8 cellular contexts compared by ENCODE assay signal in the genomic region with DNA sequence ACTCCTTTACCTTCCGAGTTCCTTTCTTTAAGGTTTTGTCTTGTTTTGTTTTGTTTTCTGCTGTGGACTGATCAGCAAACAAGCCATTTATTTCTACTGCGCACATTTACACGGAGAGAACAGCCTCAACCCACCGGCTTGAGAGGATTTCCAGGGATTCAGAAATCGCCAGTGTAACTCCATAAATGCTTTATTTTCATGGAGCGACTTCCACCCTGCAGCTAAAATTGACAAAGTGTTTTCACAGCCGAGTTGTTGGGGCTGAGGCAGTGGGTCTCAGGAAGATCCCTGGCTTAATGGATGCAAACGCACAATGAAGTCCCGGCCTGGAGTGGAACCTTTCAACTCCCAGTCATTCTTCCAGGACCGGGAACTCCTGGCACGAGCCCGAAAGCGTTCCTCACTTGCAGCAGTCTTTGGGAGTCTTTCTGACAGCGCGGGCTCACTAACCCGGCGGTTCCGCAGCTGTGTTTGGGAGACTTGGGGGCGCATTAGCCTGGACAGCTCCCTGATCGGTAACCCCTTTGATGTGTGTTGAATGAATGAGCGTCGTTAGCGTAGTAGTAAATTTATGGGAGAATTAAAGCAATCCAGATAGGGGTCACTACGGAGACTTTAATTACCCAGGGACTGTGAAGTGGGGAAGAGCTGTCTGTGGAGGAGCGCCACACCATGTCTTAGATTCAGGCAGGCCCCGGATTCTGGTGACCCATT. TPM values are rescaled to one million over a fixed set of nuclear protein-coding genes. Genes with fewer than 3 reads are reported as not detected.
DNase-seq lines count a peak whose midpoint lies in the region; ATAC-seq, FAIRE-seq and TF ChIP-seq lines count a peak whose summit lies in the region.

No MANE protein-coding gene starts in this region.

- TF ChIP-seq CTCF in K562 (IDR thresholded peaks at IDR 0.05 in 2 of 3, conservative IDR thresholded peaks at IDR 0.05 in 1 of 3; ENCODE audit: insufficient read depth in 2 of 3, low read depth in 1 of 3, low read length in 3 of 3) = no peak

- H3K27ac ChIP-seq in K562 (ENCODE audit: extremely low read depth, low read depth, low read length) (no peak overlapping the region), stomach smooth muscle (ENCODE audit: low read length) (no peak overlapping the region)

- H3K4me2 ChIP-seq in K562 (ENCODE audit: insufficient read depth, low read length) = peak overlapping the region; percentile 38

- H3K9ac ChIP-seq in ES-I3 (ENCODE audit: low read depth, low read length) (peak overlapping the region; percentile 76; the same call in 1 of the 2 replicates), K562 (ENCODE audit: insufficient read depth in 1 of 2, low read depth in 2 of 2, low read length in 2 of 2) (peak overlapping the region in 1 of 2 experiments; percentile 59; a peak in 1 of 4 replicates), stomach smooth muscle (ENCODE audit: low read length in 2 of 2) (peak overlapping the region in 1 of 2 donors; percentile 29)

- H4K20me1 ChIP-seq in K562 (replicated peaks; ENCODE audit: control insufficient read depth, insufficient read depth, low read length) = 0 out of 2 replicates have a peak, but pooled peaks cover 3% of the 10 kb centered on the region

- TF ChIP-seq EP300 in K562 (IDR thresholded peaks at IDR 0.05; ENCODE audit: low read length) = no peak

- in situ Hi-C loops in K562 (cut with MboI) = no loop called here

- H3K36me3 ChIP-seq in ES-I3 (ENCODE audit: insufficient read depth, low read length) = no peaks in the 10 kb centered on the region
- no peaks in the 10 kb centered on the region for H3K36me3 ChIP-seq in K562 (ENCODE audit: control insufficient read depth, insufficient read depth, low read length)
- no peaks in the 10 kb centered on the region for H3K36me3 ChIP-seq in stomach smooth muscle (ENCODE audit: control insufficient read depth in 2 of 2, insufficient read depth in 2 of 2, low read length in 2 of 2)

- intact Hi-C loops in K562 (cut with micrococcal nuclease) = no loop called here

- no TSS peak for BruUV-seq in K562 (replicated peaks; lab: Mats Ljungman, UMichigan)

- peak overlapping the region; percentile 75 for H2AFZ ChIP-seq in K562 (ENCODE audit: low read depth, low read length)

- H3K27me3 ChIP-seq in K562 (ENCODE audit: control insufficient read depth in 2 of 2, insufficient read depth in 2 of 2, low read length in 2 of 2) (peaks cover 2 to 29% of the 10 kb centered on the region in 2 experiments; a peak in 3 of 5 replicates), stomach smooth muscle (ENCODE audit: control insufficient read depth in 1 of 2, insufficient read depth in 2 of 2, low read length in 2 of 2) (peaks cover 34 to 38% of the 10 kb centered on the region in 2 donors)

- H3K9me3 ChIP-seq in ES-I3 (ENCODE audit: control insufficient read depth, insufficient read depth, low read length) (no peaks in the 10 kb centered on the region), K562 (replicated peaks; ENCODE audit: control insufficient read depth, insufficient read depth, low read depth, low read length) (no peaks in the 10 kb centered on the region), stomach smooth muscle (ENCODE audit: control insufficient read depth in 2 of 2, low read length in 2 of 2) (no peaks in the 10 kb centered on the region)

- POLR2A ChIA-PET in K562 (lab: Yijun Ruan, JAX) = no interaction called here

- FAIRE-seq in K562 (lab: Jason Lieb, UNC) = no peak

- peak; percentile 16 for ATAC-seq in HG03442 (IDR thresholded peaks at IDR 0.05; ENCODE audit: unreplicated experiment)
- ATAC-seq in K562 = no peak; the same call in 2 of the 3 replicates
- no peak for ATAC-seq in HG03565 (IDR thresholded peaks at IDR 0.05; ENCODE audit: unreplicated experiment)

- CTCF ChIA-PET in K562 (lab: Yijun Ruan, JAX; ENCODE audit: low intra/inter-chr PET ratio) = interaction anchor here (0.6 kb wide), 1 partner anchor 182 kb away, joined by 3 read pairs; no protein-coding TSS in a partner anchor

- WGBS in K562 (ENCODE audit: insufficient coverage, low coverage, missing lambda C conversion rate) = 44% methylated on average over 26 of the region's 26 CpGs

- no peak for TF ChIP-seq POLR2A in K562 (conservative IDR thresholded peaks at IDR 0.05)

- H3K79me2 ChIP-seq in K562 (ENCODE audit: control insufficient read depth, insufficient read depth, low read length) = no peaks in the 10 kb centered on the region

- H3K9me1 ChIP-seq in K562 (ENCODE audit: control insufficient read depth, insufficient read depth, low read length) = no peaks in the 10 kb centered on the region

- no peak for TF ChIP-seq RAD21 in K562 (CRISPR knock-in tag; conservative IDR thresholded peaks at IDR 0.05 in 1 of 2, IDR thresholded peaks at IDR 0.05 in 1 of 2)

- peak in 1 of 4 experiments; percentile 3 for DNase-seq in K562 (ENCODE audit: extremely low read depth in 1 of 4, low spot score in 3 of 4)
- peak; percentile 16 for DNase-seq in kidney tubule cell (ENCODE audit: low spot score)
- DNase-seq in dedifferentiated amniotic fluid mesenchymal stem cell (ENCODE audit: extremely low spot score) = no peak
- DNase-seq in NAMALWA (ENCODE audit: low spot score) = no peak

- H3K4me1 ChIP-seq in ES-I3 (ENCODE audit: insufficient read depth, low read length) (peaks cover 3% of the 10 kb centered on the region; the same call in 1 of the 2 replicates), K562 (replicated peaks in 1 of 2; ENCODE audit: control insufficient read depth in 2 of 2, insufficient read depth in 2 of 2, low read length in 2 of 2) (peaks cover 0 to 15% of the 10 kb centered on the region in 2 experiments; a peak in 2 of 5 replicates), stomach smooth muscle (ENCODE audit: control insufficient read depth, insufficient read depth, low read length) (peaks cover 18% of the 10 kb centered on the region)

- H3K4me3 ChIP-seq in K562 (peak overlapping the region; percentile 26; the same call in 1 of the 2 replicates), stomach smooth muscle (ENCODE audit: low read length in 2 of 2) (peak overlapping the region; percentile 54 to 67)

TF ChIP-seq in K562, 482 proteins besides CTCF, POLR2A, EP300 and RAD21:
- TF ChIP-seq CHCHD3 (CRISPR knock-in tag; IDR thresholded peaks at IDR 0.05) (no peak), ELF2 (CRISPR knock-in tag; IDR thresholded peaks at IDR 0.05) (no peak)
- TF ChIP-seq, protein P1, sequence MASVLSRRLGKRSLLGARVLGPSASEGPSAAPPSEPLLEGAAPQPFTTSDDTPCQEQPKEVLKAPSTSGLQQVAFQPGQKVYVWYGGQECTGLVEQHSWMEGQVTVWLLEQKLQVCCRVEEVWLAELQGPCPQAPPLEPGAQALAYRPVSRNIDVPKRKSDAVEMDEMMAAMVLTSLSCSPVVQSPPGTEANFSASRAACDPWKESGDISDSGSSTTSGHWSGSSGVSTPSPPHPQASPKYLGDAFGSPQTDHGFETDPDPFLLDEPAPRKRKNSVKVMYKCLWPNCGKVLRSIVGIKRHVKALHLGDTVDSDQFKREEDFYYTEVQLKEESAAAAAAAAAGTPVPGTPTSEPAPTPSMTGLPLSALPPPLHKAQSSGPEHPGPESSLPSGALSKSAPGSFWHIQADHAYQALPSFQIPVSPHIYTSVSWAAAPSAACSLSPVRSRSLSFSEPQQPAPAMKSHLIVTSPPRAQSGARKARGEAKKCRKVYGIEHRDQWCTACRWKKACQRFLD (CRISPR knock-in tag; IDR thresholded peaks at IDR 0.05) = 0 out of 2 replicates have a peak, but pooled peaks have one; percentile 7

RNA-seq across cellular contexts. Expression of a gene that starts 0.8 kb away (rescaled TPM):
- not detected in 2 replicates for total RNA-seq in K562 (2011; cell fraction: chromatin; rRNA removed; ENCODE audit: low replicate concordance)
- total RNA-seq in K562 (2011; cell fraction: nucleolus; rRNA removed) = not detected in 2 replicates
- 0.46 TPM in 1 of 2 replicates, not detected in the other for total RNA-seq in K562 (2011; cell fraction: nucleoplasm; rRNA removed)
- 0.04 TPM in 1 of 2 replicates, not detected in the other for total RNA-seq in K562 (2014; rRNA removed)
- not detected in 2 replicates for total RNA-seq in K562 (2014; rRNA removed; fragmentation: Illumina TruSeq; extraction: Trizol)
- not detected in 2 replicates for total RNA-seq in K562 (2015; rRNA removed; fragmentation: Illumina TruSeq; extraction: Trizol)
- 0.07 TPM in 1 of 2 replicates, not detected in the other for total RNA-seq in K562 (2021)
- not detected in 2 replicates for polyA plus RNA-seq in K562 (2011; rRNA removed)
- polyA plus RNA-seq in K562 (2011; cell fraction: cytosol; rRNA removed) = 0.01 and 0.03 TPM in 2 replicates
- polyA plus RNA-seq in K562 (2011; cell fraction: nucleus; rRNA removed) = 0.09 TPM in 1 of 2 replicates, not detected in the other
- polyA plus RNA-seq in K562 (2012) = 0.04 TPM in 1 of 2 replicates, not detected in the other
- 0.12 TPM in 1 of 2 replicates, not detected in the other for polyA plus RNA-seq in K562 (2014; fragmentation: Illumina TruSeq; extraction: Trizol)
- polyA plus RNA-seq in K562 (2014; fragmentation: Nextera tagmentation; extraction: Ambion mirVana) = under 1 TPM in 1 of 2 experiments, not detected in 1; 0.03 TPM
- not detected in 2 replicates for polyA plus RNA-seq in K562 (2014; rRNA removed)
- not detected in 2 replicates for polyA minus RNA-seq in K562 (2011; rRNA and poly(A)+ RNA removed)
- not detected in 2 replicates for polyA minus RNA-seq in K562 (2011; cell fraction: cytosol; rRNA and poly(A)+ RNA removed)
- under 0.01 TPM in 1 of 2 replicates, not detected in the other for polyA minus RNA-seq in K562 (2011; cell fraction: nucleus; rRNA and poly(A)+ RNA removed)
